ENCODE assay signal across 8 cellular contexts in genomic region chr15:74768771-74769342, GRCh38. TPM values are rescaled to one million over a fixed set of nuclear protein-coding genes. Genes with fewer than 3 reads are reported as not detected.
DNase-seq lines count a peak whose midpoint lies in the region; ATAC-seq and TF ChIP-seq lines count a peak whose summit lies in the region.

No MANE protein-coding gene starts in this region.

- intact Hi-C loops in MCF 10A (cut with micrococcal nuclease), result loop anchor here (1.0 to 10.0 kb wide), 3 partner anchors 134 to 397 kb away; partner anchors contain the start of gene UBL7

- peak overlapping the region; percentile 7 for H3K4me3 Mint-ChIP-seq in T-helper 1 cell treated with Interleukin-12 subunit alpha and Interleukin-12 subunit beta and Interleukin-4 antibody, amounts not matched to agents 30 μg/mL and 1 μg/mL, for 36 hours
- H3K4me3 Mint-ChIP-seq in MCF 10A (ENCODE audit: unreplicated experiment), result no peak overlapping the region

- no TSS peak for BruUV-seq in MCF 10A (replicated peaks; lab: Mats Ljungman, UMichigan)

- peak; percentile 51 for DNase-seq in NCI-H146 (lab: John Stamatoyannopoulos, UW)
- DNase-seq in NCI-H146 treated with DMSO at 0.1 percent for 48 hours (lab: John Stamatoyannopoulos, UW; ENCODE audit: unreplicated experiment), result no peak
- peak; percentile 75 for DNase-seq in LoVo (ENCODE audit: low spot score)
- DNase-seq in MCF 10A (ENCODE audit: unreplicated experiment), result peak; percentile 70
- peak; percentile 69 for DNase-seq in inferior parietal cortex (ENCODE audit: extremely low spot score)
- peak; percentile 65 for DNase-seq in stimulated activated CD4-positive, alpha-beta T cell treated with anti-CD3 and anti-CD28 coated beads, Interleukin-4, amount 100 ng/mL, for 1 hour

- peak overlapping the region; percentile 41 for H3K27ac Mint-ChIP-seq in T-helper 1 cell treated with Interleukin-12 subunit alpha and Interleukin-12 subunit beta and Interleukin-4 antibody, amounts not matched to agents 30 μg/mL and 1 μg/mL, for 36 hours
- no peak overlapping the region for H3K27ac Mint-ChIP-seq in MCF 10A (ENCODE audit: low read depth, unreplicated experiment)

- peaks cover 11% of the 10 kb centered on the region for H3K27me3 Mint-ChIP-seq in T-helper 1 cell treated with Interleukin-12 subunit alpha and Interleukin-12 subunit beta and Interleukin-4 antibody, amounts not matched to agents 30 μg/mL and 1 μg/mL, for 36 hours (ENCODE audit: low read depth)
- no peaks in the 10 kb centered on the region for H3K27me3 Mint-ChIP-seq in MCF 10A (ENCODE audit: insufficient read depth, unreplicated experiment)

- no peaks in the 10 kb centered on the region for H3K9me3 Mint-ChIP-seq in T-helper 1 cell treated with Interleukin-12 subunit alpha and Interleukin-12 subunit beta and Interleukin-4 antibody, amounts not matched to agents 30 μg/mL and 1 μg/mL, for 36 hours
- no peaks in the 10 kb centered on the region for H3K9me3 Mint-ChIP-seq in MCF 10A (ENCODE audit: unreplicated experiment)

- TF ChIP-seq CTCF in MCF 10A (IDR thresholded peaks at IDR 0.05; ENCODE audit: unreplicated experiment), result peak; percentile 81

- peaks cover 25% of the 10 kb centered on the region for H3K4me1 Mint-ChIP-seq in T-helper 1 cell treated with Interleukin-12 subunit alpha and Interleukin-12 subunit beta and Interleukin-4 antibody, amounts not matched to agents 30 μg/mL and 1 μg/mL, for 36 hours (ENCODE audit: low read depth)
- H3K4me1 Mint-ChIP-seq in MCF 10A (ENCODE audit: insufficient read depth, unreplicated experiment), result peaks cover 6% of the 10 kb centered on the region

- no peaks in the 10 kb centered on the region for H3K36me3 Mint-ChIP-seq in T-helper 1 cell treated with Interleukin-12 subunit alpha and Interleukin-12 subunit beta and Interleukin-4 antibody, amounts not matched to agents 30 μg/mL and 1 μg/mL, for 36 hours (ENCODE audit: low read depth)
- peaks cover 4% of the 10 kb centered on the region for H3K36me3 Mint-ChIP-seq in MCF 10A (ENCODE audit: insufficient read depth, unreplicated experiment)

- CTCF ChIA-PET in MCF 10A (lab: Yijun Ruan, JAX), result interaction anchor here (0.5 to 26.4 kb wide), 48 partner anchors 10 to 794 kb away, joined by 3 to 632 read pairs (median 6); partner anchors contain the start of genes CYP1A1, EDC3, RPP25 and ULK3

- POLR2A ChIA-PET in MCF 10A (lab: Yijun Ruan, JAX), result interaction anchor here (0.6 to 2.2 kb wide), 7 partner anchors 9 to 571 kb away, joined by 3 to 9 read pairs (median 3); no protein-coding TSS in a partner anchor

- no peak for ATAC-seq in GM19463 (IDR thresholded peaks at IDR 0.05; ENCODE audit: unreplicated experiment)

RNA-seq across cellular contexts. Expression of gene CSK, which starts 13.0 kb away (rescaled TPM):
- total RNA-seq in MCF 10A (2022), result 50.4 and 65.3 TPM in 2 replicates

RNA-seq across cellular contexts. Expression of gene CYP1A2, which starts 20.2 kb away (rescaled TPM):
- total RNA-seq in MCF 10A (2022), result not detected in 2 replicates

RNA-seq across cellular contexts. Expression of gene CYP1A1, which starts 43.5 kb away (rescaled TPM):
- total RNA-seq in MCF 10A (2022), result not detected in 2 replicates

RNA-seq across cellular contexts. Expression of gene LMAN1L, which starts 43.8 kb away (rescaled TPM):
- total RNA-seq in MCF 10A (2022), result 0.23 TPM in 1 of 2 replicates, not detected in the other

RNA-seq across cellular contexts. Expression of gene CPLX3, which starts 57.6 kb away (rescaled TPM):
- total RNA-seq in MCF 10A (2022), result not detected in 2 replicates
